In genomic region chr3:188341501-188341900, GRCh38 we compare ENCODE assay signal across 1 cellular context.
TF ChIP-seq lines count a peak whose summit lies in the region.

No MANE protein-coding gene starts in this region.

TF ChIP-seq in SK-N-SH treated with all-trans-retinoic acid at 6 μM for 48 hours, 23 proteins besides CTCF, POLR2A, EP300 and RAD21 (continued from another document):
- TF ChIP-seq POU6F1 (CRISPR knock-in tag; IDR thresholded peaks at IDR 0.05; ENCODE audit: borderline replicate concordance, low read depth) (no peak), CREB5 (CRISPR knock-in tag; IDR thresholded peaks at IDR 0.05; ENCODE audit: low read depth) (no peak), PPARA (CRISPR knock-in tag; IDR thresholded peaks at IDR 0.05; ENCODE audit: borderline replicate concordance) (no peak), ZNF70 (CRISPR knock-in tag; IDR thresholded peaks at IDR 0.05) (no peak), ESRRG (CRISPR knock-in tag; IDR thresholded peaks at IDR 0.05) (no peak), TCF4 (CRISPR knock-in tag; IDR thresholded peaks at IDR 0.05; ENCODE audit: borderline replicate concordance) (no peak)
